Comparison of ENCODE assay signal across 13 cellular contexts in genomic region chr15:60795471-60795870, GRCh38.
DNase-seq lines count a peak whose midpoint lies in the region; ATAC-seq and TF ChIP-seq lines count a peak whose summit lies in the region.
"Had no signal": no experiment of that assay in that cellular context is flagged by ENCODE, and none has a peak within 500 bp of the region (broad histone marks: within the 10 kb centered on the region; RNA-seq: fewer than 3 reads in every experiment).

No MANE protein-coding gene starts in this region.

- H3K27ac ChIP-seq in CD4-positive, alpha-beta memory T cell (ENCODE audit: low read depth, low read length), result peak overlapping the region; percentile 28
- no peak overlapping the region for H3K27ac ChIP-seq in sigmoid colon
- no peak overlapping the region for H3K27ac ChIP-seq in ascending aorta
- H3K27ac ChIP-seq: pancreas had no signal

- no peaks in the 10 kb centered on the region for H3K36me3 ChIP-seq in CD4-positive, alpha-beta memory T cell (ENCODE audit: insufficient read depth, low read length)
- H3K36me3 ChIP-seq in sigmoid colon (no peaks in the 10 kb centered on the region), ascending aorta (no peaks in the 10 kb centered on the region)
- H3K36me3 ChIP-seq: pancreas had no signal

- WGBS in sigmoid colon, 2 donors, result 84 to 92% methylated on average over 2 of the region's 2 CpGs

- no peak for TF ChIP-seq EP300 in sigmoid colon (IDR thresholded peaks at IDR 0.05)

- peak in 2 of 5 donors; percentile 40 to 55 for DNase-seq in CD4-positive, alpha-beta memory T cell
- DNase-seq in Jurkat, Clone E6-1 (ENCODE audit: low read depth, low spot score), result peak; percentile 5
- DNase-seq in immature natural killer cell (no peak), sigmoid colon (no peak), ascending aorta (ENCODE audit: low spot score in 2 of 2) (no peak)
- DNase-seq: AML-193, KBM-7, NCI-H187, NCI-H446, pancreas had no signal

- no peak for TF ChIP-seq POLR2A in sigmoid colon (IDR thresholded peaks at IDR 0.05)

- ATAC-seq in GM18867 (IDR thresholded peaks at IDR 0.05; ENCODE audit: unreplicated experiment) (peak; percentile 7), HG03025 (IDR thresholded peaks at IDR 0.05; ENCODE audit: low FRiP score, unreplicated experiment) (no peak)
- ATAC-seq: pancreas, sciatic nerve had no signal

- H3K4me3 ChIP-seq in CD4-positive, alpha-beta memory T cell (ENCODE audit: low read length in 2 of 2), result no peak overlapping the region
- H3K4me3 ChIP-seq in Jurkat, Clone E6-1 (ENCODE audit: low read length), result no peak overlapping the region
- H3K4me3 ChIP-seq in sigmoid colon, result no peak overlapping the region
- H3K4me3 ChIP-seq in ascending aorta, result no peak overlapping the region
- H3K4me3 ChIP-seq: pancreas had no signal

- peaks cover 15 to 26% of the 10 kb centered on the region in 2 donors for H3K36me3 Mint-ChIP-seq in CD4-positive, alpha-beta memory T cell
- peaks cover 7 to 10% (median 8%) of the 10 kb centered on the region in 3 donors for H3K36me3 Mint-ChIP-seq in immature natural killer cell

- no peaks in the 10 kb centered on the region for H3K27me3 Mint-ChIP-seq in CD4-positive, alpha-beta memory T cell
- H3K27me3 Mint-ChIP-seq in immature natural killer cell (ENCODE audit: low read depth in 3 of 3), result peaks cover 0 to 3% (median 0%) of the 10 kb centered on the region in 3 donors

- peak overlapping the region; percentile 74 to 90 (median 86) for H3K27ac Mint-ChIP-seq in CD4-positive, alpha-beta memory T cell
- peak overlapping the region in 4 of 6 donors; percentile 33 to 82 (median 61) for H3K27ac Mint-ChIP-seq in immature natural killer cell

- intact Hi-C loops in CD4-positive, alpha-beta memory T cell (cut with micrococcal nuclease), result loop anchor here (5.0 kb wide), 1 partner anchor 288 kb away; no protein-coding TSS in a partner anchor
- intact Hi-C loops in sigmoid colon (cut with DNase I), result no loop called here
- intact Hi-C loops in ascending aorta (cut with DNase I), result no loop called here

- peak overlapping the region in 6 of 8 donors; percentile 26 to 67 (median 54) for H3K4me3 Mint-ChIP-seq in CD4-positive, alpha-beta memory T cell
- peak overlapping the region in 1 of 5 donors; percentile 11 for H3K4me3 Mint-ChIP-seq in immature natural killer cell

- H3K4me1 ChIP-seq in CD4-positive, alpha-beta memory T cell (ENCODE audit: insufficient read depth, low read length), result peaks cover 70% of the 10 kb centered on the region
- H3K4me1 ChIP-seq in sigmoid colon (peaks cover 0 to 8% (median 5%) of the 10 kb centered on the region in 4 donors), ascending aorta (no peaks in the 10 kb centered on the region)
- H3K4me1 ChIP-seq: pancreas had no signal

- H3K9me3 ChIP-seq in CD4-positive, alpha-beta memory T cell (ENCODE audit: control insufficient read depth in 1 of 2, low read length in 2 of 2), result peaks cover 0 to 6% of the 10 kb centered on the region in 2 donors
- peaks cover 0 to 7% (median 0%) of the 10 kb centered on the region in 4 donors for H3K9me3 ChIP-seq in sigmoid colon
- peaks cover 0 to 10% of the 10 kb centered on the region in 2 donors for H3K9me3 ChIP-seq in ascending aorta
- H3K9me3 ChIP-seq: pancreas had no signal

- POLR2A ChIA-PET in CD4-positive, alpha-beta memory T cell (lab: Charles Lee; ENCODE audit: partially characterized antibody), result interaction anchor here (0.9 to 7.7 kb wide), 17 partner anchors 7 to 210 kb away, joined by 3 to 151 read pairs (median 7); no protein-coding TSS in a partner anchor

- peaks cover 51 to 77% (median 66%) of the 10 kb centered on the region in 4 donors for H3K4me1 Mint-ChIP-seq in CD4-positive, alpha-beta memory T cell
- H3K4me1 Mint-ChIP-seq in immature natural killer cell, result peaks cover 31 to 32% of the 10 kb centered on the region in 2 donors

- CTCF ChIA-PET in CD4-positive, alpha-beta memory T cell (lab: Charles Lee; ENCODE audit: partially characterized antibody), result interaction anchor here (0.9 to 1.9 kb wide), 8 partner anchors 8 to 146 kb away, joined by 3 to 9 read pairs (median 3); no protein-coding TSS in a partner anchor

- peaks cover 6 to 29% (median 22%) of the 10 kb centered on the region in 8 donors for H3K9me3 Mint-ChIP-seq in CD4-positive, alpha-beta memory T cell
- peaks cover 3 to 21% (median 13%) of the 10 kb centered on the region in 6 donors for H3K9me3 Mint-ChIP-seq in immature natural killer cell

- no peak for TF ChIP-seq CTCF in sigmoid colon (IDR thresholded peaks at IDR 0.05)
- TF ChIP-seq CTCF in ascending aorta (IDR thresholded peaks at IDR 0.05), result no peak

- H3K27me3 ChIP-seq in CD4-positive, alpha-beta memory T cell (ENCODE audit: insufficient read depth, low read length), result no peaks in the 10 kb centered on the region
- H3K27me3 ChIP-seq in sigmoid colon (no peaks in the 10 kb centered on the region), ascending aorta (no peaks in the 10 kb centered on the region)
- H3K27me3 ChIP-seq: pancreas had no signal
